ENCODE assay signal across 1 cellular context in the genomic region with DNA sequence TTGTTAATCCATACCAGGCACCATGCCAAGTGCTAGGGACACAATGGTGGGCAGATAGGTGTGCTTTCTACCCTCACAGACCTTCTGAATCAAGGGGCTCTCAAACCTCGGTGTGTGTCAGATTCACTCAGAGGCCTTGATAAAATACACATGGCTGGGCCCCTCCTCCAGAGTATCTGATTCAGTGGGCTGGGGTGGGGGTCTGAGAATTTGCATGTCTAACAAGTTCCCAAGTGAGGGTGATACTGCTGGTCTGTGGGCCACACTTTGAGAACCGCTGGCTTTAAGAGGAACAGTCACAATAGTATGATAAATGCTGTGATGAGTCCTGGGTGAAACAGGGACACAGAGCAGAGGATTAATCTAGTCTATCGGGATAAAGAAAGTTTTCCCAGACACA.
TF ChIP-seq lines count a peak whose summit lies in the region.

No MANE protein-coding gene starts in this region.

TF ChIP-seq in GM23338, 12 proteins besides CTCF, POLR2A, EP300 and RAD21 (continued from another document):
- TF ChIP-seq REST (IDR thresholded peaks at IDR 0.05; ENCODE audit: unreplicated experiment) = no peak
